ENCODE assay signal across 1 cellular context in the genomic region with DNA sequence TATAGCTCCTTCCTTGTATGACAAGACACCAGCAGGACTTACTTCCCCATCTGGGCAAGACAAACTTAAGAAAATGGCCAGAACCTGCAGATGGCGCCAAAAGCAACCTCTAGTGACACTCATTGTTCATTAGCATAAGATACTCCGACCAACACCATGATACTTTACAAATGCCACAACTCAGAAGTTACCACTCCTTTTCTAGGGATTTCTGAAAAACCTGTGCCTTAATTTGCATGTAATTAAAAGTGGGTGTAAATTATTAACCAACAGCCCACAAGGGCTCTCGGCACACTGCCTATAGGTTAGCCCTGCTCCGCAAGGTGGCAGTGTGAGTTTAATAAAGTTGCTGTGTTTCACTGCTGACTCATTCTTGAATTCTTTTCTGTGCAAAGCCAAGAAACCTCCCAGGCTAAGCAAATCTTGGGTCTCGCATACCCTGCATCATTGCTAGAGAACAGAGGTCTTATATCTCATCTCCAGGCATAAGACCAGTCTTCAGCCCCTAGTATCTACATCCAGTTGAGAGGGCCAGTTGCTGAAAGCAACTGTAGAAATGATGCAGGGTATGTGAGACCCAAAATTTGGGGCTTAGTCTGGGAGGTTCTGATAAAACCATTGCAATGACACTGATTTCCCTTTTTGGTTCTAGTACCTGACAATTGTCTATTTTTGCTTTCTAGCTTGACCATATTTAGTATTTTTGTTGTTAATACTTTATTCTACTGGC.
TF ChIP-seq lines count a peak whose summit lies in the region.

No MANE protein-coding gene starts in this region.

TF ChIP-seq in K562, 482 proteins besides CTCF, POLR2A, EP300 and RAD21 (continued from another document and continues in another):
- TF ChIP-seq, protein P1, sequence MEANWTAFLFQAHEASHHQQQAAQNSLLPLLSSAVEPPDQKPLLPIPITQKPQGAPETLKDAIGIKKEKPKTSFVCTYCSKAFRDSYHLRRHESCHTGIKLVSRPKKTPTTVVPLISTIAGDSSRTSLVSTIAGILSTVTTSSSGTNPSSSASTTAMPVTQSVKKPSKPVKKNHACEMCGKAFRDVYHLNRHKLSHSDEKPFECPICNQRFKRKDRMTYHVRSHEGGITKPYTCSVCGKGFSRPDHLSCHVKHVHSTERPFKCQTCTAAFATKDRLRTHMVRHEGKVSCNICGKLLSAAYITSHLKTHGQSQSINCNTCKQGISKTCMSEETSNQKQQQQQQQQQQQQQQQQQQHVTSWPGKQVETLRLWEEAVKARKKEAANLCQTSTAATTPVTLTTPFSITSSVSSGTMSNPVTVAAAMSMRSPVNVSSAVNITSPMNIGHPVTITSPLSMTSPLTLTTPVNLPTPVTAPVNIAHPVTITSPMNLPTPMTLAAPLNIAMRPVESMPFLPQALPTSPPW (CRISPR knock-in tag; IDR thresholded peaks at IDR 0.05) = no peak; the same call in 1 of the 2 replicates
- TF ChIP-seq KLF10 (CRISPR knock-in tag; IDR thresholded peaks at IDR 0.05) = no peak
- no peak for TF ChIP-seq EZH2 (IDR thresholded peaks at IDR 0.05; ENCODE audit: borderline replicate concordance, low read depth, low read length)
- no peak for TF ChIP-seq PURB (CRISPR knock-in tag; IDR thresholded peaks at IDR 0.05; ENCODE audit: low read depth)
- TF ChIP-seq ETV6 (IDR thresholded peaks at IDR 0.05; ENCODE audit: borderline replicate concordance in 1 of 2, low read depth in 2 of 2, low read length in 1 of 2) = no peak
- no peak for TF ChIP-seq ETV6 (CRISPR knock-in tag; IDR thresholded peaks at IDR 0.05; ENCODE audit: borderline replicate concordance)
- TF ChIP-seq, protein P2, sequence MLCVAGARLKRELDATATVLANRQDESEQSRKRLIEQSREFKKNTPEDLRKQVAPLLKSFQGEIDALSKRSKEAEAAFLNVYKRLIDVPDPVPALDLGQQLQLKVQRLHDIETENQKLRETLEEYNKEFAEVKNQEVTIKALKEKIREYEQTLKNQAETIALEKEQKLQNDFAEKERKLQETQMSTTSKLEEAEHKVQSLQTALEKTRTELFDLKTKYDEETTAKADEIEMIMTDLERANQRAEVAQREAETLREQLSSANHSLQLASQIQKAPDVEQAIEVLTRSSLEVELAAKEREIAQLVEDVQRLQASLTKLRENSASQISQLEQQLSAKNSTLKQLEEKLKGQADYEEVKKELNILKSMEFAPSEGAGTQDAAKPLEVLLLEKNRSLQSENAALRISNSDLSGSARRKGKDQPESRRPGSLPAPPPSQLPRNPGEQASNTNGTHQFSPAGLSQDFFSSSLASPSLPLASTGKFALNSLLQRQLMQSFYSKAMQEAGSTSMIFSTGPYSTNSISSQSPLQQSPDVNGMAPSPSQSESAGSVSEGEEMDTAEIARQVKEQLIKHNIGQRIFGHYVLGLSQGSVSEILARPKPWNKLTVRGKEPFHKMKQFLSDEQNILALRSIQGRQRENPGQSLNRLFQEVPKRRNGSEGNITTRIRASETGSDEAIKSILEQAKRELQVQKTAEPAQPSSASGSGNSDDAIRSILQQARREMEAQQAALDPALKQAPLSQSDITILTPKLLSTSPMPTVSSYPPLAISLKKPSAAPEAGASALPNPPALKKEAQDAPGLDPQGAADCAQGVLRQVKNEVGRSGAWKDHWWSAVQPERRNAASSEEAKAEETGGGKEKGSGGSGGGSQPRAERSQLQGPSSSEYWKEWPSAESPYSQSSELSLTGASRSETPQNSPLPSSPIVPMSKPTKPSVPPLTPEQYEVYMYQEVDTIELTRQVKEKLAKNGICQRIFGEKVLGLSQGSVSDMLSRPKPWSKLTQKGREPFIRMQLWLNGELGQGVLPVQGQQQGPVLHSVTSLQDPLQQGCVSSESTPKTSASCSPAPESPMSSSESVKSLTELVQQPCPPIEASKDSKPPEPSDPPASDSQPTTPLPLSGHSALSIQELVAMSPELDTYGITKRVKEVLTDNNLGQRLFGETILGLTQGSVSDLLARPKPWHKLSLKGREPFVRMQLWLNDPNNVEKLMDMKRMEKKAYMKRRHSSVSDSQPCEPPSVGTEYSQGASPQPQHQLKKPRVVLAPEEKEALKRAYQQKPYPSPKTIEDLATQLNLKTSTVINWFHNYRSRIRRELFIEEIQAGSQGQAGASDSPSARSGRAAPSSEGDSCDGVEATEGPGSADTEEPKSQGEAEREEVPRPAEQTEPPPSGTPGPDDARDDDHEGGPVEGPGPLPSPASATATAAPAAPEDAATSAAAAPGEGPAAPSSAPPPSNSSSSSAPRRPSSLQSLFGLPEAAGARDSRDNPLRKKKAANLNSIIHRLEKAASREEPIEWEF (CRISPR knock-in tag; IDR thresholded peaks at IDR 0.05) = no peak
- TF ChIP-seq GATAD2A (IDR thresholded peaks at IDR 0.05) = no peak
- no peak; the same call in 1 of the 2 replicates for TF ChIP-seq RNF2 (IDR thresholded peaks at IDR 0.05)
- TF ChIP-seq SMARCC2 (IDR thresholded peaks at IDR 0.05; ENCODE audit: low read depth) = peak; percentile 85
- TF ChIP-seq RNF219 (CRISPR knock-in tag; IDR thresholded peaks at IDR 0.05) = no peak
- TF ChIP-seq ZNF586 (CRISPR knock-in tag; conservative IDR thresholded peaks at IDR 0.05) = no peak
- TF ChIP-seq, protein P3, sequence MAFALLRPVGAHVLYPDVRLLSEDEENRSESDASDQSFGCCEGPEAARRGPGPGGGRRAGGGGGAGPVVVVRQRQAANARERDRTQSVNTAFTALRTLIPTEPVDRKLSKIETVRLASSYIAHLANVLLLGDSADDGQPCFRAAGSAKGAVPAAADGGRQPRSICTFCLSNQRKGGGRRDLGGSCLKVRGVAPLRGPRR (CRISPR knock-in tag; IDR thresholded peaks at IDR 0.05) = no peak
- no peak for TF ChIP-seq ZNF436 (CRISPR knock-in tag; IDR thresholded peaks at IDR 0.05)
- TF ChIP-seq SMARCA5 (IDR thresholded peaks at IDR 0.05) = peak; percentile 87; the same call in 1 of the 2 replicates
- TF ChIP-seq, protein P4, sequence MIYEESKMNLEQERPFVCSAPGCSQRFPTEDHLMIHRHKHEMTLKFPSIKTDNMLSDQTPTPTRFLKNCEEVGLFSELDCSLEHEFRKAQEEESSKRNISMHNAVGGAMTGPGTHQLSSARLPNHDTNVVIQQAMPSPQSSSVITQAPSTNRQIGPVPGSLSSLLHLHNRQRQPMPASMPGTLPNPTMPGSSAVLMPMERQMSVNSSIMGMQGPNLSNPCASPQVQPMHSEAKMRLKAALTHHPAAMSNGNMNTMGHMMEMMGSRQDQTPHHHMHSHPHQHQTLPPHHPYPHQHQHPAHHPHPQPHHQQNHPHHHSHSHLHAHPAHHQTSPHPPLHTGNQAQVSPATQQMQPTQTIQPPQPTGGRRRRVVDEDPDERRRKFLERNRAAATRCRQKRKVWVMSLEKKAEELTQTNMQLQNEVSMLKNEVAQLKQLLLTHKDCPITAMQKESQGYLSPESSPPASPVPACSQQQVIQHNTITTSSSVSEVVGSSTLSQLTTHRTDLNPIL (CRISPR knock-in tag; IDR thresholded peaks at IDR 0.05) = no peak
- no peak for TF ChIP-seq NR2C2 (CRISPR knock-in tag; IDR thresholded peaks at IDR 0.05)
- no peak for TF ChIP-seq NR2C2 (tag; IDR thresholded peaks at IDR 0.05)
- TF ChIP-seq, protein P5, sequence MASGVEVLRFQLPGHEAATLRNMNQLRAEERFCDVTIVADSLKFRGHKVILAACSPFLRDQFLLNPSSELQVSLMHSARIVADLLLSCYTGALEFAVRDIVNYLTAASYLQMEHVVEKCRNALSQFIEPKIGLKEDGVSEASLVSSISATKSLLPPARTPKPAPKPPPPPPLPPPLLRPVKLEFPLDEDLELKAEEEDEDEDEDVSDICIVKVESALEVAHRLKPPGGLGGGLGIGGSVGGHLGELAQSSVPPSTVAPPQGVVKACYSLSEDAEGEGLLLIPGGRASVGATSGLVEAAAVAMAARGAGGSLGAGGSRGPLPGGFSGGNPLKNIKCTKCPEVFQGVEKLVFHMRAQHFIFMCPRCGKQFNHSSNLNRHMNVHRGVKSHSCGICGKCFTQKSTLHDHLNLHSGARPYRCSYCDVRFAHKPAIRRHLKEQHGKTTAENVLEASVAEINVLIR (CRISPR knock-in tag; IDR thresholded peaks at IDR 0.05) = no peak
- TF ChIP-seq NFRKB (IDR thresholded peaks at IDR 0.05; ENCODE audit: low read depth) = no peak
- no peak for TF ChIP-seq ZFP1 (CRISPR knock-in tag; IDR thresholded peaks at IDR 0.05)
- TF ChIP-seq XRCC3 (IDR thresholded peaks at IDR 0.05) = no peak
- TF ChIP-seq ZNF655 (CRISPR knock-in tag; IDR thresholded peaks at IDR 0.05) = no peak
- TF ChIP-seq CHD4 (IDR thresholded peaks at IDR 0.05; ENCODE audit: insufficient read depth, insufficient replicate concordance, low read depth, low read length, poor library complexity, severe bottlenecking) = no peak
- peak; percentile 84 for TF ChIP-seq FOXM1 (IDR thresholded peaks at IDR 0.05; ENCODE audit: low read depth)
- TF ChIP-seq FOXM1 (CRISPR knock-in tag; IDR thresholded peaks at IDR 0.05; ENCODE audit: low read depth) = no peak
- no peak for TF ChIP-seq ASH1L (IDR thresholded peaks at IDR 0.05; ENCODE audit: borderline replicate concordance, low read depth, partially characterized antibody)
- no peak for TF ChIP-seq NR4A1 (CRISPR knock-in tag; IDR thresholded peaks at IDR 0.05)
- no peak for TF ChIP-seq NR4A1 (tag; IDR thresholded peaks at IDR 0.05)
- TF ChIP-seq, protein P6, sequence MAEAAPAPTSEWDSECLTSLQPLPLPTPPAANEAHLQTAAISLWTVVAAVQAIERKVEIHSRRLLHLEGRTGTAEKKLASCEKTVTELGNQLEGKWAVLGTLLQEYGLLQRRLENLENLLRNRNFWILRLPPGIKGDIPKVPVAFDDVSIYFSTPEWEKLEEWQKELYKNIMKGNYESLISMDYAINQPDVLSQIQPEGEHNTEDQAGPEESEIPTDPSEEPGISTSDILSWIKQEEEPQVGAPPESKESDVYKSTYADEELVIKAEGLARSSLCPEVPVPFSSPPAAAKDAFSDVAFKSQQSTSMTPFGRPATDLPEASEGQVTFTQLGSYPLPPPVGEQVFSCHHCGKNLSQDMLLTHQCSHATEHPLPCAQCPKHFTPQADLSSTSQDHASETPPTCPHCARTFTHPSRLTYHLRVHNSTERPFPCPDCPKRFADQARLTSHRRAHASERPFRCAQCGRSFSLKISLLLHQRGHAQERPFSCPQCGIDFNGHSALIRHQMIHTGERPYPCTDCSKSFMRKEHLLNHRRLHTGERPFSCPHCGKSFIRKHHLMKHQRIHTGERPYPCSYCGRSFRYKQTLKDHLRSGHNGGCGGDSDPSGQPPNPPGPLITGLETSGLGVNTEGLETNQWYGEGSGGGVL (CRISPR knock-in tag; IDR thresholded peaks at IDR 0.05) = no peak
- no peak for TF ChIP-seq MBD1 (CRISPR knock-in tag; IDR thresholded peaks at IDR 0.05)
- TF ChIP-seq ARNT (IDR thresholded peaks at IDR 0.05) = peak; percentile 95 to 96
- no peak for TF ChIP-seq ZBTB1 (CRISPR knock-in tag; IDR thresholded peaks at IDR 0.05; ENCODE audit: borderline replicate concordance, low read depth)
- 0 out of 2 replicates have a peak, but pooled peaks have one; percentile 27 for TF ChIP-seq SNIP1 (IDR thresholded peaks at IDR 0.05; ENCODE audit: low read depth)
- TF ChIP-seq ZNF239 (CRISPR knock-in tag; IDR thresholded peaks at IDR 0.05) = no peak
- no peak for TF ChIP-seq ZNF217 (CRISPR knock-in tag; IDR thresholded peaks at IDR 0.05)
- TF ChIP-seq KDM5B (IDR thresholded peaks at IDR 0.05; ENCODE audit: insufficient replicate concordance, low read depth, low read length) = no peak
- TF ChIP-seq ZNF24 (IDR thresholded peaks at IDR 0.05) = 0 out of 2 replicates have a peak, but pooled peaks have one; percentile 62
- TF ChIP-seq ZNF134 (CRISPR knock-in tag; conservative IDR thresholded peaks at IDR 0.05) = no peak
- no peak for TF ChIP-seq ZNF764 (CRISPR knock-in tag; IDR thresholded peaks at IDR 0.05; ENCODE audit: low read depth)
- TF ChIP-seq BRF1 (IDR thresholded peaks at IDR 0.05; ENCODE audit: borderline replicate concordance, extremely low read depth, insufficient read length) = no peak
- TF ChIP-seq ZNF23 (CRISPR knock-in tag; IDR thresholded peaks at IDR 0.05) = no peak
- TF ChIP-seq TCF7L2 (IDR thresholded peaks at IDR 0.05; ENCODE audit: low read depth, low read length) = no peak
- peak; percentile 100 for TF ChIP-seq NFE2 (IDR thresholded peaks at IDR 0.05; ENCODE audit: low read depth)
- peak; percentile 79; the same call in 1 of the 2 replicates for TF ChIP-seq SMARCE1 (IDR thresholded peaks at IDR 0.05)
- no peak for TF ChIP-seq ZSCAN32 (CRISPR knock-in tag; IDR thresholded peaks at IDR 0.05)
- TF ChIP-seq TEAD1 (CRISPR knock-in tag; IDR thresholded peaks at IDR 0.05) = 0 out of 4 replicates have a peak, but pooled peaks of 1 of the 2 experiments have one; percentile 30
- TF ChIP-seq TCFL5 (CRISPR knock-in tag; conservative IDR thresholded peaks at IDR 0.05) = no peak
- no peak for TF ChIP-seq TSC22D4 (tag; IDR thresholded peaks at IDR 0.05)
